2 cellular contexts compared by ENCODE assay signal in the genomic region with DNA sequence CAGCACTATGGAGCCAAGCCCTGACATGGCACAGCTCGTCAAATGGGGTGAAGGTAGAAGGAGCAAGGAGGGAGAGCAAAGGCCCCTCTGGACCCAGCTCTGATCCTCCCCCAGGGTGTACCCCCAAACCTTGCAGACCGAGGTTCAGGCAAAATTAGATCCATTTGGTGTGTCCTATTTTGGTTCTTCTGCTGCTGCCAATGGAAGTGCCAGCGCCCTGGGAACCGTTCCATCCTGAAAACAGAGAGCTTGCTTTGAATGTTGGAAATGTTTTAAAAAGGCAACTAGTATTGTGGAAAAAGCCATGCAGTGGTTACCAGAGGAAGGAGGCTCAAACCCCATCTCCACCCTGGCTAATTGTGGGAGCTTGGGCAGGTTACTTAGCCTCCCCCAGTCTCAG.
TF ChIP-seq lines count a peak whose summit lies in the region.

No MANE protein-coding gene starts in this region.

TF ChIP-seq in HCT116, 20 proteins besides CTCF, POLR2A, EP300 and RAD21 (continued from another document):
- TF ChIP-seq, protein P1, sequence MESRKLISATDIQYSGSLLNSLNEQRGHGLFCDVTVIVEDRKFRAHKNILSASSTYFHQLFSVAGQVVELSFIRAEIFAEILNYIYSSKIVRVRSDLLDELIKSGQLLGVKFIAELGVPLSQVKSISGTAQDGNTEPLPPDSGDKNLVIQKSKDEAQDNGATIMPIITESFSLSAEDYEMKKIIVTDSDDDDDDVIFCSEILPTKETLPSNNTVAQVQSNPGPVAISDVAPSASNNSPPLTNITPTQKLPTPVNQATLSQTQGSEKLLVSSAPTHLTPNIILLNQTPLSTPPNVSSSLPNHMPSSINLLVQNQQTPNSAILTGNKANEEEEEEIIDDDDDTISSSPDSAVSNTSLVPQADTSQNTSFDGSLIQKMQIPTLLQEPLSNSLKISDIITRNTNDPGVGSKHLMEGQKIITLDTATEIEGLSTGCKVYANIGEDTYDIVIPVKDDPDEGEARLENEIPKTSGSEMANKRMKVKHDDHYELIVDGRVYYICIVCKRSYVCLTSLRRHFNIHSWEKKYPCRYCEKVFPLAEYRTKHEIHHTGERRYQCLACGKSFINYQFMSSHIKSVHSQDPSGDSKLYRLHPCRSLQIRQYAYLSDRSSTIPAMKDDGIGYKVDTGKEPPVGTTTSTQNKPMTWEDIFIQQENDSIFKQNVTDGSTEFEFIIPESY (IDR thresholded peaks at IDR 0.05; ENCODE audit: extremely low read depth, insufficient replicate concordance, low read length), result no peak
- TF ChIP-seq CBX3 (IDR thresholded peaks at IDR 0.05; ENCODE audit: low read depth), result no peak
- TF ChIP-seq POLR2AphosphoS5 (IDR thresholded peaks at IDR 0.05; ENCODE audit: low read depth, low read length), result no peak
- no peak for TF ChIP-seq EZH2phosphoT487 (IDR thresholded peaks at IDR 0.05; ENCODE audit: borderline replicate concordance)
- TF ChIP-seq YY1 (IDR thresholded peaks at IDR 0.05; ENCODE audit: extremely low read depth, insufficient replicate concordance, low read depth, low read length), result no peak
- TF ChIP-seq FOSL1 (IDR thresholded peaks at IDR 0.05; ENCODE audit: low read depth), result no peak
- no peak for TF ChIP-seq TCF7L2 (IDR thresholded peaks at IDR 0.05; ENCODE audit: borderline replicate concordance, extremely low read depth, insufficient read depth, insufficient read length)
- no peak for TF ChIP-seq EGR1 (IDR thresholded peaks at IDR 0.05; ENCODE audit: low read depth)
- no peak for TF ChIP-seq EZH2 (IDR thresholded peaks at IDR 0.05)
- no peak for TF ChIP-seq ATF3 (IDR thresholded peaks at IDR 0.05)
- TF ChIP-seq ZNF274 (IDR thresholded peaks at IDR 0.05; ENCODE audit: low read depth, low read length), result no peak
- no peak for TF ChIP-seq JUND (IDR thresholded peaks at IDR 0.05)
- TF ChIP-seq, protein P2, sequence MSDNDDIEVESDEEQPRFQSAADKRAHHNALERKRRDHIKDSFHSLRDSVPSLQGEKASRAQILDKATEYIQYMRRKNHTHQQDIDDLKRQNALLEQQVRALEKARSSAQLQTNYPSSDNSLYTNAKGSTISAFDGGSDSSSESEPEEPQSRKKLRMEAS (IDR thresholded peaks at IDR 0.05), result no peak
- TF ChIP-seq ELF1 (IDR thresholded peaks at IDR 0.05; ENCODE audit: borderline replicate concordance, low read depth), result no peak

TF ChIP-seq in HepG2, 621 proteins besides CTCF, POLR2A, EP300 and RAD21 (continued from another document):
- no peak for TF ChIP-seq PAXIP1 (CRISPR knock-in tag; conservative IDR thresholded peaks at IDR 0.05)
- no peak for TF ChIP-seq YY1 (IDR thresholded peaks at IDR 0.05; ENCODE audit: insufficient read depth, insufficient replicate concordance, low read depth, low read length)
- TF ChIP-seq CREBL2 (CRISPR knock-in tag; IDR thresholded peaks at IDR 0.05; ENCODE audit: borderline replicate concordance), result no peak
- TF ChIP-seq, protein P2 (IDR thresholded peaks at IDR 0.05), result no peak
- no peak for TF ChIP-seq ZNF10 (CRISPR knock-in tag; IDR thresholded peaks at IDR 0.05; ENCODE audit: borderline replicate concordance, low read depth)
- no peak for TF ChIP-seq PATZ1 (CRISPR knock-in tag; IDR thresholded peaks at IDR 0.05)
- TF ChIP-seq ZNF879 (CRISPR knock-in tag; IDR thresholded peaks at IDR 0.05), result no peak
- no peak for TF ChIP-seq MTERF4 (CRISPR knock-in tag; IDR thresholded peaks at IDR 0.05)
- TF ChIP-seq NR3C1 (CRISPR knock-in tag; IDR thresholded peaks at IDR 0.05), result no peak
- TF ChIP-seq HOXD1 (CRISPR knock-in tag; IDR thresholded peaks at IDR 0.05), result no peak
- no peak for TF ChIP-seq ZBTB7A (CRISPR knock-in tag; IDR thresholded peaks at IDR 0.05)
- TF ChIP-seq, protein P3, sequence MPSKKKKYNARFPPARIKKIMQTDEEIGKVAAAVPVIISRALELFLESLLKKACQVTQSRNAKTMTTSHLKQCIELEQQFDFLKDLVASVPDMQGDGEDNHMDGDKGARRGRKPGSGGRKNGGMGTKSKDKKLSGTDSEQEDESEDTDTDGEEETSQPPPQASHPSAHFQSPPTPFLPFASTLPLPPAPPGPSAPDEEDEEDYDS (CRISPR knock-in tag; IDR thresholded peaks at IDR 0.05), result no peak
- TF ChIP-seq ZNF614 (CRISPR knock-in tag; IDR thresholded peaks at IDR 0.05; ENCODE audit: borderline replicate concordance), result no peak
- TF ChIP-seq ZNF570 (CRISPR knock-in tag; IDR thresholded peaks at IDR 0.05; ENCODE audit: borderline replicate concordance), result no peak
- TF ChIP-seq, protein P4, sequence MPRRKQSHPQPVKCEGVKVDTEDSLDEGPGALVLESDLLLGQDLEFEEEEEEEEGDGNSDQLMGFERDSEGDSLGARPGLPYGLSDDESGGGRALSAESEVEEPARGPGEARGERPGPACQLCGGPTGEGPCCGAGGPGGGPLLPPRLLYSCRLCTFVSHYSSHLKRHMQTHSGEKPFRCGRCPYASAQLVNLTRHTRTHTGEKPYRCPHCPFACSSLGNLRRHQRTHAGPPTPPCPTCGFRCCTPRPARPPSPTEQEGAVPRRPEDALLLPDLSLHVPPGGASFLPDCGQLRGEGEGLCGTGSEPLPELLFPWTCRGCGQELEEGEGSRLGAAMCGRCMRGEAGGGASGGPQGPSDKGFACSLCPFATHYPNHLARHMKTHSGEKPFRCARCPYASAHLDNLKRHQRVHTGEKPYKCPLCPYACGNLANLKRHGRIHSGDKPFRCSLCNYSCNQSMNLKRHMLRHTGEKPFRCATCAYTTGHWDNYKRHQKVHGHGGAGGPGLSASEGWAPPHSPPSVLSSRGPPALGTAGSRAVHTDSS (CRISPR knock-in tag; conservative IDR thresholded peaks at IDR 0.05), result no peak
- TF ChIP-seq ZNF431 (CRISPR knock-in tag; IDR thresholded peaks at IDR 0.05; ENCODE audit: borderline replicate concordance, low read depth), result no peak
- TF ChIP-seq, protein P5, sequence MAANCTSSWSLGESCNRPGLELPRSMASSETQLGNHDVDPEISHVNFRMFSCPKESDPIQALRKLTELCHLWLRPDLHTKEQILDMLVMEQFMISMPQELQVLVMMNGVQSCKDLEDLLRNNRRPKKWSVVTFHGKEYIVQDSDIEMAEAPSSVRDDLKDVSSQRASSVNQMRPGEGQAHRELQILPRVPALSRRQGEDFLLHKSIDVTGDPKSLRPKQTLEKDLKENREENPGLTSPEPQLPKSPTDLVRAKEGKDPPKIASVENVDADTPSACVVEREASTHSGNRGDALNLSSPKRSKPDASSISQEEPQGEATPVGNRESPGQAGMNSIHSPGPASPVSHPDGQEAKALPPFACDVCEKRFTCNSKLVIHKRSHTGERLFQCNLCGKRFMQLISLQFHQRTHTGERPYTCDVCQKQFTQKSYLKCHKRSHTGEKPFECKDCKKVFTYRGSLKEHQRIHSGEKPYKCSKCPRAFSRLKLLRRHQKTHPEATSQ (CRISPR knock-in tag; IDR thresholded peaks at IDR 0.05; ENCODE audit: borderline replicate concordance), result no peak
- TF ChIP-seq KDM5B (CRISPR knock-in tag; IDR thresholded peaks at IDR 0.05; ENCODE audit: borderline replicate concordance), result no peak
- no peak for TF ChIP-seq ZNF382 (CRISPR knock-in tag; IDR thresholded peaks at IDR 0.05; ENCODE audit: borderline replicate concordance)
